In the genomic region with DNA sequence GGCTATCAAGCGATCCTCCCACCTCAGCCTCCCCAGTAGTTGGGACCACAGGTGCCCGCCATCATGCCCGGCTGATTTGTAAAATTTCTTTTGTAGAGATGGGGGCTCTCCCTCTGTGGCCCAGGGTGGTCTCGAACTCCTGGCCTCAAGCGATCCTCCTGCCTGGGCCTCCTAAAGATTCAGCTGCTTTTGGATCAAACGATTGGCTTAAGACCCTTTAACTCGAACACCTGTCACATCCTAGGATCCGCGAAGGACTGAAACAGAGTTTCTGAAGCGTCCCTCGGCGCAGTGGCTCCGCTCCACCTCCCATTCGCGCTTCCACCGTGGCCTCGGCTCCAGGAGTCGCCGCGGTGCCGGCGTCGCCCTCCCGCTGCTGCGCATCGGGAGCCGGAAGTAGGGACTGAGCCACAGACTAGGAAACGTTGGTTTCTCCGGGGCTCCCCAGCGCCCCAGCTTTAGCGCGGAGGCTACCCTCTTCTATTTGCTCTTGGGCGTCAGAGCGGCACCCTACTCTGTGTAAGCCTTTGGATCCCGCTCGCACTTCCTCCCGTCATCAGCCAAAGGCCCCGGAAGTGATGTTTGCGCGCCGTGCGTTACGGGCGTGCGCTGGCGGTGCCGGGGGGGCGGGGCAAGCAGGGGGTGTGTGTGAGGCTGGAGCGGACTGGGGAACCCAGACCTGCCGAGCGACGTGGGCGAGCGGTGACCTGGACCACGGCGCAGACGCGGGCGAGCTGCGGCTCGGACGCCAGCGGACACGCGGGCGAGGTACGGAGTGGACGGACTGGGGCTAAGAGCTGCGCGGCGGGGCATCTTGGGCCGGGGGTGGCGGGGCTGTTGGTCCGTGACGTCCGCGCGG, we compare ENCODE assay signal across 8 cellular contexts.
A peak's percentile ranks its signal among the peaks of the same experiment; 100 is the strongest.
DNase-seq lines count a peak whose midpoint lies in the region; FAIRE-seq and TF ChIP-seq lines count a peak whose summit lies in the region.

No MANE protein-coding gene starts in this region.

- peak overlapping the region; percentile 93 for H3K27ac Mint-ChIP-seq in nephron progenitor cell
- peak overlapping the region; percentile 95 for H3K27ac Mint-ChIP-seq in stimulated activated naive CD8-positive, alpha-beta T cell treated with anti-CD3 and anti-CD28 coated beads, Interleukin-15, Interleukin-2, amounts not matched to agents 100 ng/mL and 50 ng/mL, for 24 hours

- DNase-seq in EL (peak; percentile 95), H54 (ENCODE audit: insufficient read length, low spot score) (peak; percentile 83), LoVo (ENCODE audit: low spot score) (peak; percentile 98), RWPE1 (ENCODE audit: low spot score) (peak; percentile 93), fibroblast of the conjunctiva (ENCODE audit: low read depth) (peak; percentile 78), nephron progenitor cell (peak; percentile 92)
- peak; percentile 89 for DNase-seq in activated effector memory CD4-positive, alpha-beta T cell treated with Interleukin-2 at 50 U/mL for 16 hours

- TF ChIP-seq CTCF in RWPE1 (conservative IDR thresholded peaks at IDR 0.05; ENCODE audit: low read depth), result no peak
- TF ChIP-seq CTCF in nephron progenitor cell (IDR thresholded peaks at IDR 0.05), result no peak

- H3K27me3 Mint-ChIP-seq in nephron progenitor cell (ENCODE audit: low read depth, poor library complexity), result peaks cover 10% of the 10 kb centered on the region
- H3K27me3 Mint-ChIP-seq in stimulated activated naive CD8-positive, alpha-beta T cell treated with anti-CD3 and anti-CD28 coated beads, Interleukin-15, Interleukin-2, amounts not matched to agents 100 ng/mL and 50 ng/mL, for 24 hours, result no peaks in the 10 kb centered on the region

- POLR2A ChIA-PET in RWPE1 (lab: Yijun Ruan, JAX; ENCODE audit: low non-redundant PET), result interaction anchor here (1.0 kb wide), 1 partner anchor 10 kb away, joined by 3 read pairs; no protein-coding TSS in a partner anchor

- CTCF ChIA-PET in RWPE1 (lab: Yijun Ruan, JAX), result no interaction called here

- H3K36me3 Mint-ChIP-seq in nephron progenitor cell (ENCODE audit: low read depth), result peaks cover 18% of the 10 kb centered on the region
- peaks cover 5% of the 10 kb centered on the region for H3K36me3 Mint-ChIP-seq in stimulated activated naive CD8-positive, alpha-beta T cell treated with anti-CD3 and anti-CD28 coated beads, Interleukin-15, Interleukin-2, amounts not matched to agents 100 ng/mL and 50 ng/mL, for 24 hours (ENCODE audit: low read depth)

- H3K27ac ChIP-seq in RWPE1, result peak overlapping the region; percentile 91

- no peak for FAIRE-seq in H54 (lab: Jason Lieb, UNC)

- H3K9me3 Mint-ChIP-seq in nephron progenitor cell, result peaks cover 4% of the 10 kb centered on the region
- no peaks in the 10 kb centered on the region for H3K9me3 Mint-ChIP-seq in stimulated activated naive CD8-positive, alpha-beta T cell treated with anti-CD3 and anti-CD28 coated beads, Interleukin-15, Interleukin-2, amounts not matched to agents 100 ng/mL and 50 ng/mL, for 24 hours

- TF ChIP-seq POLR2A in H54 (IDR thresholded peaks at IDR 0.05; ENCODE audit: low read depth, low read length), result peak; percentile 96

- H3K4me1 Mint-ChIP-seq in nephron progenitor cell, result peaks cover 17% of the 10 kb centered on the region
- H3K4me1 Mint-ChIP-seq in stimulated activated naive CD8-positive, alpha-beta T cell treated with anti-CD3 and anti-CD28 coated beads, Interleukin-15, Interleukin-2, amounts not matched to agents 100 ng/mL and 50 ng/mL, for 24 hours (ENCODE audit: low read depth), result peaks cover 45% of the 10 kb centered on the region

- peak overlapping the region; percentile 89 for H3K4me3 Mint-ChIP-seq in nephron progenitor cell
- peak overlapping the region; percentile 93 for H3K4me3 Mint-ChIP-seq in stimulated activated naive CD8-positive, alpha-beta T cell treated with anti-CD3 and anti-CD28 coated beads, Interleukin-15, Interleukin-2, amounts not matched to agents 100 ng/mL and 50 ng/mL, for 24 hours

Comparison
In these comparisons a context has a peak if more than half of its experiments do, and no peak if none do; other contexts are left out.
1. Peak in every context shown above with its lines: DNase-seq and H3K27ac ChIP-seq.